19 cellular contexts compared by ENCODE assay signal in genomic region chr12:99392091-99392850, GRCh38.
DNase-seq lines count a peak whose midpoint lies in the region; ATAC-seq and TF ChIP-seq lines count a peak whose summit lies in the region.
"Had no signal": no experiment of that assay in that cellular context is flagged by ENCODE, and none has a peak within 500 bp of the region (broad histone marks: within the 10 kb centered on the region; RNA-seq: fewer than 3 reads in every experiment).

No MANE protein-coding gene starts in this region.

- H3K79me2 ChIP-seq in Karpas-422 (ENCODE audit: low read length): no peaks in the 10 kb centered on the region

- H3K4me2 ChIP-seq in BLaER1 (peak overlapping the region; percentile 56), Karpas-422 (ENCODE audit: low read depth, low read length, poor library complexity, severe bottlenecking) (peak overlapping the region; percentile 71)

- H3K4me1 ChIP-seq in BLaER1 (peaks cover 95% of the 10 kb centered on the region), Karpas-422 (ENCODE audit: low read length) (peaks cover 97% of the 10 kb centered on the region)

- in situ Hi-C loops in GM13977 (cut with MboI; ENCODE audit: low pct_unique_long_range_greater_than_20kb, low sequenced_read_pairs, unreplicated experiment): loop anchor here (25.0 kb wide), 2 partner anchors 220 to 370 kb away; no protein-coding TSS in a partner anchor

- no peak overlapping the region for H3K4me3 ChIP-seq in BLaER1
- peak overlapping the region; percentile 52 for H3K4me3 ChIP-seq in Karpas-422 (ENCODE audit: low read length)
- H3K4me3 ChIP-seq: BLaER1 treated with 17β-estradiol and CSF1 and Interleukin-3, amounts not matched to agents 10 nM and 100 nM had no signal

- H3K9me2 ChIP-seq in Karpas-422 (replicated peaks; ENCODE audit: insufficient read depth, low read length): no peaks in the 10 kb centered on the region

- no peaks in the 10 kb centered on the region for H3K9me3 ChIP-seq in BLaER1
- H3K9me3 ChIP-seq in Karpas-422 (ENCODE audit: low read length): no peaks in the 10 kb centered on the region
- H3K9me3 ChIP-seq: BLaER1 treated with 17β-estradiol and CSF1 and Interleukin-3, amounts not matched to agents 10 nM and 100 nM had no signal

- no peaks in the 10 kb centered on the region for H3K27me3 ChIP-seq in BLaER1
- H3K27me3 ChIP-seq in Karpas-422 (ENCODE audit: low read length): no peaks in the 10 kb centered on the region
- H3K27me3 ChIP-seq: BLaER1 treated with 17β-estradiol and CSF1 and Interleukin-3, amounts not matched to agents 10 nM and 100 nM had no signal

- H3K36me3 ChIP-seq in BLaER1 (peaks cover 25% of the 10 kb centered on the region), Karpas-422 (ENCODE audit: insufficient read depth, low read length) (no peaks in the 10 kb centered on the region)

- H4K20me1 ChIP-seq in BLaER1 (no peaks in the 10 kb centered on the region), Karpas-422 (ENCODE audit: insufficient read depth, low read depth, low read length) (no peaks in the 10 kb centered on the region)
- H4K20me1 ChIP-seq: BLaER1 treated with 17β-estradiol and CSF1 and Interleukin-3, amounts not matched to agents 10 nM and 100 nM had no signal

- DNase-seq in Karpas-422 (peak; percentile 90), RPMI8226 (peak; percentile 20), cerebellar nuclear complex (lab: John Stamatoyannopoulos, UW) (peak; percentile 45 to 72), DMS53 (lab: John Stamatoyannopoulos, UW) (no peak), GM13977 (ENCODE audit: low spot score) (no peak)
- DNase-seq: AML-193; Calu3; CD4-positive, CD25-positive, alpha-beta regulatory T cell; DMS 273 treated with DMSO at 0.1 percent for 48 hours; DMS79 treated with DMSO at 0.1 percent for 48 hours; GF-D8; HCEC 1CT; HFFc6; KG1 had no signal

- ATAC-seq in GM18867 (IDR thresholded peaks at IDR 0.05; ENCODE audit: unreplicated experiment): no peak
- no peak for ATAC-seq in HG03159 (IDR thresholded peaks at IDR 0.05; ENCODE audit: unreplicated experiment)

- H2AFZ ChIP-seq in Karpas-422 (ENCODE audit: low read length): no peak overlapping the region

- no peak for TF ChIP-seq CTCF in GM13977 (IDR thresholded peaks at IDR 0.05; ENCODE audit: extremely low read depth, insufficient read depth, missing control alignments)

- peak overlapping the region; percentile 44 for H3K27ac ChIP-seq in BLaER1
- peak overlapping the region; percentile 99 for H3K27ac ChIP-seq in Karpas-422 (ENCODE audit: low read length)
- H3K27ac ChIP-seq: 22Rv1 had no signal

- no peak overlapping the region for H3K9ac ChIP-seq in BLaER1
- peak overlapping the region; percentile 68 for H3K9ac ChIP-seq in Karpas-422 (ENCODE audit: low read length)
- H3K9ac ChIP-seq: BLaER1 treated with 17β-estradiol and CSF1 and Interleukin-3, amounts not matched to agents 10 nM and 100 nM had no signal

Comparison
In these comparisons a context has a peak if more than half of its experiments do, and no peak if none do; other contexts are left out.
1. DNase-seq: peak in Karpas-422 (single experiment), RPMI8226 (single experiment) and cerebellar nuclear complex (2 of 2); none in DMS53 (single experiment) and GM13977 (single experiment).